Comparison of ENCODE assay signal across 8 cellular contexts in genomic region chr19:57947419-57948134, GRCh38. TPM values are rescaled to one million over a fixed set of nuclear protein-coding genes. Genes with fewer than 3 reads are reported as not detected.
DNase-seq lines count a peak whose midpoint lies in the region; ATAC-seq and TF ChIP-seq lines count a peak whose summit lies in the region.

Gene ZNF256 (minus strand): TSS chr19:57947706. CDS start chr19:57947474, 232 bp downstream.

- H3K36me3 Mint-ChIP-seq in natural killer cell treated with Interleukin-12 subunit alpha and Interleukin-12 subunit beta and Interleukin-15 and Interleukin-18, amount 100 ng/mL, for 72 hours, result peaks cover 41% of the 10 kb centered on the region

- peaks cover 16% of the 10 kb centered on the region for H3K9me3 Mint-ChIP-seq in natural killer cell treated with Interleukin-12 subunit alpha and Interleukin-12 subunit beta and Interleukin-15 and Interleukin-18, amount 100 ng/mL, for 72 hours

- CTCF ChIA-PET in Panc1 (lab: Charles Lee), result interaction anchor here (0.6 kb wide), 1 partner anchor 32 kb away, joined by 3 read pairs; no protein-coding TSS in a partner anchor

- H3K27me3 Mint-ChIP-seq in natural killer cell treated with Interleukin-12 subunit alpha and Interleukin-12 subunit beta and Interleukin-15 and Interleukin-18, amount 100 ng/mL, for 72 hours, result peaks cover 0 to 5% of the 10 kb centered on the region in 2 donors

- H3K36me3 ChIP-seq in Panc1 (ENCODE audit: control insufficient read depth, insufficient read depth, low read length), result no peaks in the 10 kb centered on the region

- ATAC-seq in Panc1, result peak; percentile 99
- ATAC-seq in natural killer cell treated with Interleukin-12 subunit alpha and Interleukin-12 subunit beta and Interleukin-15 and Interleukin-18, amount 100 ng/mL, for 72 hours, result peak; percentile 96 to 98

- no peak for TF ChIP-seq CTCF in GM20000 (IDR thresholded peaks at IDR 0.05; ENCODE audit: extremely low read depth, missing control alignments)
- peak; percentile 88 for TF ChIP-seq CTCF in Panc1 (IDR thresholded peaks at IDR 0.05)
- TF ChIP-seq CTCF in fibroblast of the aortic adventitia (IDR thresholded peaks at IDR 0.05; ENCODE audit: insufficient read depth, low read length), result peak; percentile 46

- intact Hi-C loops in Panc1 (cut with micrococcal nuclease; ENCODE audit: unreplicated experiment), result no loop called here

- no peaks in the 10 kb centered on the region for H3K27me3 ChIP-seq in Panc1 (ENCODE audit: control insufficient read depth, insufficient read depth, low read length)

- H3K4me1 Mint-ChIP-seq in natural killer cell treated with Interleukin-12 subunit alpha and Interleukin-12 subunit beta and Interleukin-15 and Interleukin-18, amount 100 ng/mL, for 72 hours (ENCODE audit: low read depth in 2 of 2), result peaks cover 14 to 24% of the 10 kb centered on the region in 2 donors

- POLR2A ChIA-PET in Panc1 (lab: Charles Lee), result no interaction called here

- DNase-seq in COR-L47 (lab: John Stamatoyannopoulos, UW) (peak; percentile 95), GM20000 (ENCODE audit: low spot score) (peak; percentile 95), HUDEP-2 (lab: John Stamatoyannopoulos, UW; ENCODE audit: unreplicated experiment in 76 of 76) (peak in 57 of 76 experiments; percentile 4 to 91 (median 60)), Panc1 (ENCODE audit: low read depth, low spot score) (peak; percentile 84), fibroblast of the aortic adventitia (ENCODE audit: low read depth) (peak; percentile 92)
- DNase-seq in activated effector memory CD4-positive, alpha-beta T cell treated with anti-CD3 and anti-CD28 coated beads, Interleukin-2, amount 50 U/mL, for 16 hours, result peak; percentile 95
- peak; percentile 95 for DNase-seq in natural killer cell treated with Interleukin-12 subunit alpha and Interleukin-12 subunit beta and Interleukin-15 and Interleukin-18, amount 100 ng/mL, for 72 hours (ENCODE audit: low spot score)
- peak; percentile 62 to 86 (median 81) for DNase-seq in stimulated activated naive CD4-positive, alpha-beta T cell (lab: John Stamatoyannopoulos, UW)

- in situ Hi-C loops in Panc1 (cut with HindIII; ENCODE audit: low pct_unique_long_range_greater_than_20kb, low sequenced_read_pairs), result no loop called here

- H3K4me3 ChIP-seq in Panc1 (ENCODE audit: low read depth in 2 of 2, low read length in 2 of 2), result peak within 1 kb of the TSS; percentile 88 to 90
- H3K4me3 ChIP-seq in fibroblast of the aortic adventitia (ENCODE audit: low read depth, low read length), result peak within 1 kb of the TSS; percentile 88

- peak within 1 kb of the TSS; percentile 84 for H3K4me3 Mint-ChIP-seq in natural killer cell treated with Interleukin-12 subunit alpha and Interleukin-12 subunit beta and Interleukin-15 and Interleukin-18, amount 100 ng/mL, for 72 hours

- peak within 1 kb of the TSS; percentile 54 to 87 for H3K27ac Mint-ChIP-seq in natural killer cell treated with Interleukin-12 subunit alpha and Interleukin-12 subunit beta and Interleukin-15 and Interleukin-18, amount 100 ng/mL, for 72 hours

- no TSS peak for BruUV-seq in Panc1 (replicated peaks; lab: Mats Ljungman, UMichigan)

- H3K27ac ChIP-seq in Panc1 (ENCODE audit: low read length), result peak within 1 kb of the TSS; percentile 78

- H3K9me3 ChIP-seq in Panc1 (ENCODE audit: control insufficient read depth, insufficient read depth, low read depth, low read length), result peaks cover 45% of the 10 kb centered on the region

- H3K4me1 ChIP-seq in Panc1 (ENCODE audit: control insufficient read depth, insufficient read depth, low read length), result no peaks in the 10 kb centered on the region

RNA-seq across cellular contexts. Expression of gene ZNF256, which starts in this region (rescaled TPM):
- total RNA-seq in Panc1 (2021; ENCODE audit: unreplicated experiment) (10.1 TPM), fibroblast of the aortic adventitia (ENCODE audit: low replicate concordance) (2.5 and 7.7 TPM in 2 replicates)
- polyA plus RNA-seq in Panc1 (2012; ENCODE audit: insufficient read length), result 3.6 TPM
- 1 to 10 TPM; 2.7 to 6.9 TPM for total RNA-seq in natural killer cell treated with Interleukin-12 subunit alpha and Interleukin-12 subunit beta and Interleukin-15 and Interleukin-18, amount 100 ng/mL, for 72 hours

Comparison
In these comparisons a context has a peak if more than half of its experiments do, and no peak if none do; other contexts are left out.
1. Peak in every context shown above with its lines: DNase-seq, ATAC-seq, H3K4me3 ChIP-seq and H3K27ac ChIP-seq.